ENCODE assay signal across 8 cellular contexts in genomic region chr9:91949946-91950664, GRCh38. TPM values are rescaled to one million over a fixed set of nuclear protein-coding genes. Genes with fewer than 3 reads are reported as not detected.
A peak's percentile ranks its signal among the peaks of the same experiment; 100 is the strongest.
DNase-seq lines count a peak whose midpoint lies in the region; ATAC-seq and TF ChIP-seq lines count a peak whose summit lies in the region.

ROR2 (minus strand) TSS chr9:91950228.

- H3K27me3 ChIP-seq in MG63 (peaks cover 29% of the 10 kb centered on the region), esophagus (ENCODE audit: control insufficient read depth in 1 of 2, insufficient read depth in 2 of 2, low read length in 2 of 2) (peaks cover 2 to 3% of the 10 kb centered on the region in 2 donors), muscle layer of colon (ENCODE audit: control insufficient read depth in 1 of 2, insufficient read depth in 2 of 2, low read length in 2 of 2) (peaks cover 0 to 13% of the 10 kb centered on the region in 2 donors), testis (no peaks in the 10 kb centered on the region)

- H3K27ac ChIP-seq in esophagus (ENCODE audit: low read depth in 2 of 2, low read length in 1 of 2) = peak within 1 kb of the TSS; percentile 51 to 73
- peak within 1 kb of the TSS; percentile 98 for H3K27ac ChIP-seq in muscle layer of colon (ENCODE audit: low read depth, low read length)
- H3K27ac ChIP-seq in testis = peak within 1 kb of the TSS; percentile 63 to 76

- peak within 1 kb of the TSS; percentile 74 for H3K4me3 Mint-ChIP-seq in activated CD4-positive, alpha-beta memory T cell treated with anti-CD3 and anti-CD28 coated beads, Interleukin-2, amount 10 ng/mL, durations not matched to agents 7 days and 5 days

- peaks cover 16% of the 10 kb centered on the region for H3K4me1 Mint-ChIP-seq in activated CD4-positive, alpha-beta memory T cell treated with anti-CD3 and anti-CD28 coated beads, Interleukin-2, amount 10 ng/mL, durations not matched to agents 7 days and 5 days

- H3K4me3 ChIP-seq in MG63 (peak within 1 kb of the TSS; percentile 34), esophagus (ENCODE audit: low read depth in 1 of 2, low read length in 2 of 2) (peak within 1 kb of the TSS; percentile 43 to 64), muscle layer of colon (ENCODE audit: low read depth in 1 of 2, low read length in 2 of 2) (peak within 1 kb of the TSS; percentile 78 to 87), testis (peak within 1 kb of the TSS; percentile 62 to 65)

- peak within 1 kb of the TSS; percentile 83 for H3K9ac ChIP-seq in muscle layer of colon (ENCODE audit: low read length)

- no peak within 1 kb of the TSS for H3K27ac Mint-ChIP-seq in activated CD4-positive, alpha-beta memory T cell treated with anti-CD3 and anti-CD28 coated beads, Interleukin-2, amount 10 ng/mL, durations not matched to agents 7 days and 5 days

- POLR2A ChIA-PET in activated CD4-positive, alpha-beta memory T cell treated with anti-CD3 and anti-CD28 coated beads, Interleukin-2, amount 10 ng/mL, durations not matched to agents 7 days and 5 days (lab: Charles Lee) = interaction anchor here (1.0 kb wide), 1 partner anchor 165 kb away, joined by 3 read pairs; the partner anchor contains the start of gene SPTLC1

- H3K36me3 ChIP-seq in MG63 (no peaks in the 10 kb centered on the region), esophagus (ENCODE audit: control insufficient read depth in 2 of 2, insufficient read depth in 2 of 2, low read length in 1 of 2) (no peaks in the 10 kb centered on the region), muscle layer of colon (ENCODE audit: insufficient read depth, low read length) (no peaks in the 10 kb centered on the region), testis (ENCODE audit: low read depth, missing control alignments) (no peaks in the 10 kb centered on the region)

- no peak for ATAC-seq in GM18502 (IDR thresholded peaks at IDR 0.05; ENCODE audit: poor library complexity, unreplicated experiment)

- CTCF ChIA-PET in activated CD4-positive, alpha-beta memory T cell treated with anti-CD3 and anti-CD28 coated beads, Interleukin-2, amount 10 ng/mL, durations not matched to agents 7 days and 5 days (lab: Charles Lee) = interaction anchor here (0.6 to 3.0 kb wide), 27 partner anchors 13 to 1035 kb away, joined by 3 to 21 read pairs (median 4); no protein-coding TSS in a partner anchor

- no peaks in the 10 kb centered on the region for H3K36me3 Mint-ChIP-seq in activated CD4-positive, alpha-beta memory T cell treated with anti-CD3 and anti-CD28 coated beads, Interleukin-2, amount 10 ng/mL, durations not matched to agents 7 days and 5 days (ENCODE audit: low read depth)

- peak; percentile 62 to 83 (median 67) for TF ChIP-seq CTCF in testis (IDR thresholded peaks at IDR 0.05)

- no peaks in the 10 kb centered on the region for H3K9me3 Mint-ChIP-seq in activated CD4-positive, alpha-beta memory T cell treated with anti-CD3 and anti-CD28 coated beads, Interleukin-2, amount 10 ng/mL, durations not matched to agents 7 days and 5 days

- H3K9me3 ChIP-seq in MG63 (0 out of 2 replicates have a peak, but pooled peaks cover 4% of the 10 kb centered on the region), esophagus (ENCODE audit: control insufficient read depth in 2 of 2, insufficient read depth in 1 of 2, low read depth in 1 of 2, low read length in 1 of 2) (peaks cover 0 to 4% of the 10 kb centered on the region in 2 donors), muscle layer of colon (ENCODE audit: low read length) (no peaks in the 10 kb centered on the region), testis (no peaks in the 10 kb centered on the region)

- WGBS in esophagus, 2 donors = 2% methylated on average over 68 to 81 of the region's 81 CpGs
- WGBS in testis, 2 donors = 0 to 2% methylated on average over 4 to 74 of the region's 81 CpGs

- H3K27me3 Mint-ChIP-seq in activated CD4-positive, alpha-beta memory T cell treated with anti-CD3 and anti-CD28 coated beads, Interleukin-2, amount 10 ng/mL, durations not matched to agents 7 days and 5 days = peaks cover 74% of the 10 kb centered on the region

- intact Hi-C loops in testis (cut with DNase I; ENCODE audit: low total_unique reads) = loop anchor here (2.0 kb wide), 1 partner anchor 179 kb away; no protein-coding TSS in a partner anchor

- no peak for TF ChIP-seq POLR2A in testis (IDR thresholded peaks at IDR 0.05)

- DNase-seq in activated T-cell treated with anti-CD3 and anti-CD28 coated beads for 24 hours (ENCODE audit: low read depth) (peak; percentile 28), activated T-cell treated with anti-CD3 and anti-CD28 coated beads for 4 hours (no peak), MG63 (peak; percentile 54), testis (peak; percentile 76)
- peak; percentile 72 for DNase-seq in activated CD4-positive, alpha-beta memory T cell treated with anti-CD3 and anti-CD28 coated beads, Interleukin-2, amount 10 ng/mL, durations not matched to agents 7 days and 5 days

- H3K4me1 ChIP-seq in esophagus (ENCODE audit: control insufficient read depth in 2 of 2, insufficient read depth in 2 of 2, low read length in 1 of 2) = peaks cover 9 to 10% of the 10 kb centered on the region in 2 donors
- H3K4me1 ChIP-seq in muscle layer of colon (ENCODE audit: insufficient read depth, low read length) = peaks cover 37% of the 10 kb centered on the region
- peaks cover 3% of the 10 kb centered on the region for H3K4me1 ChIP-seq in testis

RNA-seq across cellular contexts. Expression of gene ROR2, which starts in this region (rescaled TPM):
- total RNA-seq in MG63 (2014; rRNA removed; shearing (Covaris generic); ENCODE audit: low replicate concordance) = 0.20 TPM in 1 of 2 replicates, not detected in the other
- 1 to 10 TPM; 2.1 TPM for total RNA-seq in activated CD4-positive, alpha-beta memory T cell treated with anti-CD3 and anti-CD28 coated beads, Interleukin-2, amount 10 ng/mL, durations not matched to agents 7 days and 5 days
- 1 to 10 TPM; 1.7 to 3.6 TPM for polyA plus RNA-seq in esophagus
- 10 to 100 TPM; 12.3 to 16.5 TPM for total RNA-seq in testis
- 11.5 TPM for polyA plus RNA-seq in testis (ENCODE audit: insufficient read depth, low read depth, low replicate concordance)

Comparison
In these comparisons a context has a peak if more than half of its experiments do, and no peak if none do; other contexts are left out.
1. RNA of gene ROR2 (total RNA-seq): 12.3 to 16.5 TPM in testis; 2.1 TPM in activated CD4-positive, alpha-beta memory T cell treated with anti-CD3 and anti-CD28 coated beads, Interleukin-2, amount 10 ng/mL, durations not matched to agents 7 days and 5 days and 0.20 TPM in MG63; every median in the first group is over 4 times any median in the second.
2. Peak in DNase-seq and H3K4me3 ChIP-seq in MG63; RNA of the gene not detected or under 1 TPM.
3. Peak in every context shown above with its lines, with median percentiles within 50 percentile points of each other: H3K4me3 ChIP-seq and H3K27ac ChIP-seq.